Comparison of ENCODE assay signal across 9 cellular contexts in the genomic region with DNA sequence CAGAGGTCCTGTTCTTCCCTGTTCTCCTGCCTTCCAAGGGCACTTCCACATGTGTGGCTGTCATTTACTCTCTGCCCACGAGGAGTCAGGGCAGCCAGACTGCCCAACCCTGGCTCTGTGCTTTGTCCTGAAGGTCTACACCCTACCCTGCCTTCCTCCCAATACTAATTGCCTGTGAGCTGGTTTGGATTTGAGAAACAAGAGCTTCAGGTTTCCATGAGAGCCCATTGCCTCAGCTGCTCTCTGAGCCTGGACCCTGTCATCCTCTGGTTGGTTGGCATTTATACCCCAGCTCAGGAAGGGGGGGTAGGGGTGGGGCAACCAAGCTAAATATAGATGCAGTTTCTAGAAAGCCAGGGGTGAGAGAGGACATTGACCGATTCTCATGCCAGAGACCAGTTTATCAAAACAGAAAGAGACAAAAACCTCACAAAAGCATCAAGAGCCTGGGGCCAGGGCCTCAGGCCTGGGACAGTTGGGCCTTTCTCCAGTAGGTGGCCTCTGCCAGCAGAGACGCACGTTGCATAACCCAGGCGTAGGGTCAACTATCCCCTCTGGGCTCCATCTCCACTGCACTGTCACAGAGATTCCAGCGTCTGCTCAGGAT. TPM values are rescaled to one million over a fixed set of nuclear protein-coding genes. Genes with fewer than 3 reads are reported as not detected.
A peak's percentile ranks its signal among the peaks of the same experiment; 100 is the strongest.
DNase-seq lines count a peak whose midpoint lies in the region; ATAC-seq and TF ChIP-seq lines count a peak whose summit lies in the region.
"Had no signal": no experiment of that assay in that cellular context is flagged by ENCODE, and none has a peak within 500 bp of the region (broad histone marks: within the 10 kb centered on the region; RNA-seq: fewer than 3 reads in every experiment).

No MANE protein-coding gene starts in this region.

- 7 to 25% (median 22%) methylated on average over 6 of the region's 6 CpGs for WGBS in heart left ventricle, 4 donors

- TF ChIP-seq CTCF in heart left ventricle (IDR thresholded peaks at IDR 0.05) = peak in 10 of 12 donors; percentile 12 to 47 (median 33)

- H3K4me3 Mint-ChIP-seq in stimulated activated effector memory CD8-positive, alpha-beta T cell treated with anti-CD3 and anti-CD28 coated beads, Interleukin-12 subunit alpha, Interleukin-12 subunit beta, amount 100 ng/mL, for 72 hours = peak overlapping the region; percentile 59

- H3K27ac Mint-ChIP-seq in stimulated activated effector memory CD8-positive, alpha-beta T cell treated with anti-CD3 and anti-CD28 coated beads, Interleukin-12 subunit alpha, Interleukin-12 subunit beta, amount 100 ng/mL, for 72 hours = peak overlapping the region; percentile 74

- no peak for TF ChIP-seq POLR2A in heart left ventricle (IDR thresholded peaks at IDR 0.05)

- H3K27ac ChIP-seq in heart left ventricle = peak overlapping the region in 10 of 12 donors; percentile 33 to 85 (median 67)
- H3K27ac ChIP-seq: SJSA1 had no signal

- H3K4me3 ChIP-seq in heart left ventricle = no peak overlapping the region
- H3K4me3 ChIP-seq: SJSA1 had no signal

- no peaks in the 10 kb centered on the region for H3K27me3 ChIP-seq in heart left ventricle
- H3K27me3 ChIP-seq: SJSA1 had no signal

- H3K9me3 Mint-ChIP-seq in stimulated activated effector memory CD8-positive, alpha-beta T cell treated with anti-CD3 and anti-CD28 coated beads, Interleukin-12 subunit alpha, Interleukin-12 subunit beta, amount 100 ng/mL, for 72 hours = no peaks in the 10 kb centered on the region

- H3K9me3 ChIP-seq in heart left ventricle = no peaks in the 10 kb centered on the region
- H3K9me3 ChIP-seq: SJSA1 had no signal

- peaks cover 0 to 42% (median 12%) of the 10 kb centered on the region in 12 donors for H3K4me1 ChIP-seq in heart left ventricle

- intact Hi-C loops in heart left ventricle (cut with DNase I) = loop anchor here in 1 of 10 donors (2.0 kb wide), 1 partner anchor 79 kb away; no protein-coding TSS in a partner anchor

- DNase-seq in COLO829 (ENCODE audit: low spot score) = peak; percentile 26
- peak; percentile 18 for DNase-seq in SW480 (ENCODE audit: low spot score)
- peak in 4 of 5 donors; percentile 52 to 60 (median 56) for DNase-seq in heart left ventricle
- DNase-seq in stimulated activated effector memory CD8-positive, alpha-beta T cell treated with anti-CD3 and anti-CD28 coated beads, Interleukin-12 subunit alpha, Interleukin-12 subunit beta, amount 100 ng/mL, for 72 hours (ENCODE audit: low spot score in 2 of 2) = no peak
- DNase-seq in inferior parietal cortex (ENCODE audit: extremely low spot score) = no peak
- no peak for DNase-seq in NK-92 treated with Interleukin-12 subunit alpha and Interleukin-12 subunit beta, amount 100 ng/mL, for 24 hours (lab: John Stamatoyannopoulos, UW)

- H3K36me3 ChIP-seq in heart left ventricle = no peaks in the 10 kb centered on the region
- H3K36me3 ChIP-seq: SJSA1 had no signal

- ATAC-seq in GM21423 (IDR thresholded peaks at IDR 0.05; ENCODE audit: unreplicated experiment) (peak; percentile 31), heart left ventricle (peak; percentile 81 to 91 (median 89)), HG03139 (IDR thresholded peaks at IDR 0.05; ENCODE audit: unreplicated experiment) (no peak)
- ATAC-seq in stimulated activated effector memory CD8-positive, alpha-beta T cell treated with anti-CD3 and anti-CD28 coated beads, Interleukin-12 subunit alpha, Interleukin-12 subunit beta, amount 100 ng/mL, for 72 hours = peak; percentile 5

- peaks cover 86% of the 10 kb centered on the region for H3K4me1 Mint-ChIP-seq in stimulated activated effector memory CD8-positive, alpha-beta T cell treated with anti-CD3 and anti-CD28 coated beads, Interleukin-12 subunit alpha, Interleukin-12 subunit beta, amount 100 ng/mL, for 72 hours

- H3K36me3 Mint-ChIP-seq in stimulated activated effector memory CD8-positive, alpha-beta T cell treated with anti-CD3 and anti-CD28 coated beads, Interleukin-12 subunit alpha, Interleukin-12 subunit beta, amount 100 ng/mL, for 72 hours = peaks cover 99% of the 10 kb centered on the region

RNA-seq across cellular contexts. Expression of a gene that starts 34.5 kb away (rescaled TPM):
- 1 to 10 TPM in 3 of 9 donors, under 1 TPM in 6; 0.15 to 4.3 (median 0.63) TPM for total RNA-seq in heart left ventricle
- 1 to 10 TPM in 1 of 2 donors, under 1 TPM in 1; 0.15 to 2.0 TPM for polyA plus RNA-seq in heart left ventricle

RNA-seq across cellular contexts. Expression of a gene that starts 50.6 kb away (rescaled TPM):
- total RNA-seq in heart left ventricle = 10 to 100 TPM; 27.4 to 63.0 (median 38.6) TPM
- 10 to 100 TPM; 42.2 to 43.9 TPM for polyA plus RNA-seq in heart left ventricle

Comparison
In these comparisons a context has a peak if more than half of its experiments do, and no peak if none do; other contexts are left out.
1. DNase-seq: peak in COLO829 (single experiment), SW480 (single experiment) and heart left ventricle (4 of 5); none in stimulated activated effector memory CD8-positive, alpha-beta T cell treated with anti-CD3 and anti-CD28 coated beads, Interleukin-12 subunit alpha, Interleukin-12 subunit beta, amount 100 ng/mL, for 72 hours (0 of 2), inferior parietal cortex (single experiment) and NK-92 treated with Interleukin-12 subunit alpha and Interleukin-12 subunit beta, amount 100 ng/mL, for 24 hours (single experiment).